ENCODE assay signal across 1 cellular context in the genomic region with DNA sequence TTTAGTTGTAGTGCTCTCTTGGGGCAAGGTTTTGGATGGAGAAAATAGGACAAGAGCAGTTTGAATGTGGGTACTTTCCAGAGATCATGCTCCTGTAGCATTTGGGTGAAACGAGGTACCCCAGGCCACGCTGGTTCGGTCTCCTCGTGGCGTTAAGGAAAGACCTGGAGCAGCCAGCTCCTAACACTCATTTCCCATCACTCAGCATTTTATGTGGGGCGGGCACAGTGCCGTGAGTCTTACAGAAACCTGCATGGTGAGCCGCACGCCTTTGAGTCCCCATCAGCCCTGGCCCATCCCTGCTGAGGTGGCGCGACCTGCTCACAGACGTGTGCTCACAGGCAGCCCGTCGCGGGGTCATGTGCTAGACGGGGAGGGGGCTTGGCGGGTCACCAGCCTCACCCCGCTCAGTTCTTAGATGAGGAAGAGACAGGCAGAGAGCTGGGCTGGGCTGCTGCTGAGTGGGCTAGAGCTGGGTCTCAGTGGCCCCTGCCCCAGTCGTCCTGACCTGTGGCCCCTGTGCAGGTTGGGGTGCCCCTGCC.
A peak's percentile ranks its signal among the peaks of the same experiment; 100 is the strongest.
TF ChIP-seq lines count a peak whose summit lies in the region.

No MANE protein-coding gene starts in this region.

TF ChIP-seq in K562, 482 proteins besides CTCF, POLR2A, EP300 and RAD21:
- TF ChIP-seq C11orf30 (IDR thresholded peaks at IDR 0.05; ENCODE audit: low read depth) (0 out of 2 replicates have a peak, but pooled peaks have one; percentile 20), NR2C1 (IDR thresholded peaks at IDR 0.05) (no peak), NR2C1 (tag; IDR thresholded peaks at IDR 0.05) (no peak), HCFC1 (IDR thresholded peaks at IDR 0.05; ENCODE audit: low read depth, low read length) (no peak), CBFB (CRISPR knock-in tag; IDR thresholded peaks at IDR 0.05) (no peak), SMARCE1 (IDR thresholded peaks at IDR 0.05) (no peak), ZNF316 (IDR thresholded peaks at IDR 0.05) (peak; percentile 41; the same call in 1 of the 2 replicates), ZNF232 (CRISPR knock-in tag; IDR thresholded peaks at IDR 0.05) (no peak), HDAC8 (tag; IDR thresholded peaks at IDR 0.05) (no peak)
- TF ChIP-seq, protein P1, sequence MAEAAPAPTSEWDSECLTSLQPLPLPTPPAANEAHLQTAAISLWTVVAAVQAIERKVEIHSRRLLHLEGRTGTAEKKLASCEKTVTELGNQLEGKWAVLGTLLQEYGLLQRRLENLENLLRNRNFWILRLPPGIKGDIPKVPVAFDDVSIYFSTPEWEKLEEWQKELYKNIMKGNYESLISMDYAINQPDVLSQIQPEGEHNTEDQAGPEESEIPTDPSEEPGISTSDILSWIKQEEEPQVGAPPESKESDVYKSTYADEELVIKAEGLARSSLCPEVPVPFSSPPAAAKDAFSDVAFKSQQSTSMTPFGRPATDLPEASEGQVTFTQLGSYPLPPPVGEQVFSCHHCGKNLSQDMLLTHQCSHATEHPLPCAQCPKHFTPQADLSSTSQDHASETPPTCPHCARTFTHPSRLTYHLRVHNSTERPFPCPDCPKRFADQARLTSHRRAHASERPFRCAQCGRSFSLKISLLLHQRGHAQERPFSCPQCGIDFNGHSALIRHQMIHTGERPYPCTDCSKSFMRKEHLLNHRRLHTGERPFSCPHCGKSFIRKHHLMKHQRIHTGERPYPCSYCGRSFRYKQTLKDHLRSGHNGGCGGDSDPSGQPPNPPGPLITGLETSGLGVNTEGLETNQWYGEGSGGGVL (CRISPR knock-in tag; IDR thresholded peaks at IDR 0.05): no peak
- TF ChIP-seq, protein P2, sequence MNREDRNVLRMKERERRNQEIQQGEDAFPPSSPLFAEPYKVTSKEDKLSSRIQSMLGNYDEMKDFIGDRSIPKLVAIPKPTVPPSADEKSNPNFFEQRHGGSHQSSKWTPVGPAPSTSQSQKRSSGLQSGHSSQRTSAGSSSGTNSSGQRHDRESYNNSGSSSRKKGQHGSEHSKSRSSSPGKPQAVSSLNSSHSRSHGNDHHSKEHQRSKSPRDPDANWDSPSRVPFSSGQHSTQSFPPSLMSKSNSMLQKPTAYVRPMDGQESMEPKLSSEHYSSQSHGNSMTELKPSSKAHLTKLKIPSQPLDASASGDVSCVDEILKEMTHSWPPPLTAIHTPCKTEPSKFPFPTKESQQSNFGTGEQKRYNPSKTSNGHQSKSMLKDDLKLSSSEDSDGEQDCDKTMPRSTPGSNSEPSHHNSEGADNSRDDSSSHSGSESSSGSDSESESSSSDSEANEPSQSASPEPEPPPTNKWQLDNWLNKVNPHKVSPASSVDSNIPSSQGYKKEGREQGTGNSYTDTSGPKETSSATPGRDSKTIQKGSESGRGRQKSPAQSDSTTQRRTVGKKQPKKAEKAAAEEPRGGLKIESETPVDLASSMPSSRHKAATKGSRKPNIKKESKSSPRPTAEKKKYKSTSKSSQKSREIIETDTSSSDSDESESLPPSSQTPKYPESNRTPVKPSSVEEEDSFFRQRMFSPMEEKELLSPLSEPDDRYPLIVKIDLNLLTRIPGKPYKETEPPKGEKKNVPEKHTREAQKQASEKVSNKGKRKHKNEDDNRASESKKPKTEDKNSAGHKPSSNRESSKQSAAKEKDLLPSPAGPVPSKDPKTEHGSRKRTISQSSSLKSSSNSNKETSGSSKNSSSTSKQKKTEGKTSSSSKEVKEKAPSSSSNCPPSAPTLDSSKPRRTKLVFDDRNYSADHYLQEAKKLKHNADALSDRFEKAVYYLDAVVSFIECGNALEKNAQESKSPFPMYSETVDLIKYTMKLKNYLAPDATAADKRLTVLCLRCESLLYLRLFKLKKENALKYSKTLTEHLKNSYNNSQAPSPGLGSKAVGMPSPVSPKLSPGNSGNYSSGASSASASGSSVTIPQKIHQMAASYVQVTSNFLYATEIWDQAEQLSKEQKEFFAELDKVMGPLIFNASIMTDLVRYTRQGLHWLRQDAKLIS (CRISPR knock-in tag; IDR thresholded peaks at IDR 0.05): no peak
- TF ChIP-seq, protein P3, sequence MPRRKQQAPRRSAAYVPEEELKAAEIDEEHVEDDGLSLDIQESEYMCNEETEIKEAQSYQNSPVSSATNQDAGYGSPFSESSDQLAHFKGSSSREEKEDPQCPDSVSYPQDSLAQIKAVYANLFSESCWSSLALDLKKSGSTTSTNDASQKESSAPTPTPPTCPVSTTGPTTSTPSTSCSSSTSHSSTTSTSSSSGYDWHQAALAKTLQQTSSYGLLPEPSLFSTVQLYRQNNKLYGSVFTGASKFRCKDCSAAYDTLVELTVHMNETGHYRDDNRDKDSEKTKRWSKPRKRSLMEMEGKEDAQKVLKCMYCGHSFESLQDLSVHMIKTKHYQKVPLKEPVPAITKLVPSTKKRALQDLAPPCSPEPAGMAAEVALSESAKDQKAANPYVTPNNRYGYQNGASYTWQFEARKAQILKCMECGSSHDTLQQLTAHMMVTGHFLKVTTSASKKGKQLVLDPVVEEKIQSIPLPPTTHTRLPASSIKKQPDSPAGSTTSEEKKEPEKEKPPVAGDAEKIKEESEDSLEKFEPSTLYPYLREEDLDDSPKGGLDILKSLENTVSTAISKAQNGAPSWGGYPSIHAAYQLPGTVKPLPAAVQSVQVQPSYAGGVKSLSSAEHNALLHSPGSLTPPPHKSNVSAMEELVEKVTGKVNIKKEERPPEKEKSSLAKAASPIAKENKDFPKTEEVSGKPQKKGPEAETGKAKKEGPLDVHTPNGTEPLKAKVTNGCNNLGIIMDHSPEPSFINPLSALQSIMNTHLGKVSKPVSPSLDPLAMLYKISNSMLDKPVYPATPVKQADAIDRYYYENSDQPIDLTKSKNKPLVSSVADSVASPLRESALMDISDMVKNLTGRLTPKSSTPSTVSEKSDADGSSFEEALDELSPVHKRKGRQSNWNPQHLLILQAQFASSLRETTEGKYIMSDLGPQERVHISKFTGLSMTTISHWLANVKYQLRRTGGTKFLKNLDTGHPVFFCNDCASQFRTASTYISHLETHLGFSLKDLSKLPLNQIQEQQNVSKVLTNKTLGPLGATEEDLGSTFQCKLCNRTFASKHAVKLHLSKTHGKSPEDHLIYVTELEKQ (CRISPR knock-in tag; IDR thresholded peaks at IDR 0.05): no peak
- TF ChIP-seq, protein P4, sequence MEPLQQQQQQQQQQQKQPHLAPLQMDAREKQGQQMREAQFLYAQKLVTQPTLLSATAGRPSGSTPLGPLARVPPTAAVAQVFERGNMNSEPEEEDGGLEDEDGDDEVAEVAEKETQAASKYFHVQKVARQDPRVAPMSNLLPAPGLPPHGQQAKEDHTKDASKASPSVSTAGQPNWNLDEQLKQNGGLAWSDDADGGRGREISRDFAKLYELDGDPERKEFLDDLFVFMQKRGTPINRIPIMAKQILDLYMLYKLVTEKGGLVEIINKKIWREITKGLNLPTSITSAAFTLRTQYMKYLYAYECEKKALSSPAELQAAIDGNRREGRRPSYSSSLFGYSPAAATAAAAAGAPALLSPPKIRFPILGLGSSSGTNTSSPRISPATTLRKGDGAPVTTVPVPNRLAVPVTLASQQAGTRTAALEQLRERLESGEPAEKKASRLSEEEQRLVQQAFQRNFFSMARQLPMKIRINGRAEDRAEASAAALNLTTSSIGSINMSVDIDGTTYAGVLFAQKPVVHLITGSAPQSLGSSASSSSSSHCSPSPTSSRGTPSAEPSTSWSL (CRISPR knock-in tag; IDR thresholded peaks at IDR 0.05; ENCODE audit: borderline replicate concordance): no peak
